20 cellular contexts compared by ENCODE assay signal in the genomic region with DNA sequence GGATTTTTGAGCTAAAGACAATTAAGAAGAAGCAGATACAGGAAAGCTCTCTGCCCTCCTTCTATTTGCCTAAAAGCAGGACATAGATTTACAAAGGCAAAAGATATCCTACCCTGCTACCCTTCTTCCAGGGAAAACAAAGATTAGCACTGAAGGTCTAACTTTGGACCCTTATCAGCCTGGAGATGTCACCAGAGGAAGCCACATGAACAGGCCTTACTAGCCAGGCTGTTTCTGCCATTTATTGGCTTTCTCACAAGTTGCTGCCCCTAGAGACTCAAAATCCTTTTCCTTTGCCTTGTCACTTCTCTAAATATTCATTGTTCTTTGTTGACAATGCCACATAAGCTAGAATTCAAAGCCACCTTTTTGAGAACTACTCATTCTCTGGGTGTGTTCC.
DNase-seq lines count a peak whose midpoint lies in the region; ATAC-seq, FAIRE-seq and TF ChIP-seq lines count a peak whose summit lies in the region.
"Had no signal": no experiment of that assay in that cellular context is flagged by ENCODE, and none has a peak within 500 bp of the region (broad histone marks: within the 10 kb centered on the region; RNA-seq: fewer than 3 reads in every experiment).

No MANE protein-coding gene starts in this region.

- BruUV-seq in K562 (replicated peaks; lab: Mats Ljungman, UMichigan) = no TSS peak

- H3K9me1 ChIP-seq in K562 (ENCODE audit: control insufficient read depth, insufficient read depth, low read length) = no peaks in the 10 kb centered on the region

- TF ChIP-seq POLR2A in K562 (conservative IDR thresholded peaks at IDR 0.05) (no peak), stomach (IDR thresholded peaks at IDR 0.05) (no peak)

- peak overlapping the region; percentile 76 for H2AFZ ChIP-seq in K562 (ENCODE audit: low read depth, low read length)
- H2AFZ ChIP-seq: GM23248 had no signal

- no peaks in the 10 kb centered on the region for H3K36me3 ChIP-seq in cardiac muscle cell
- no peaks in the 10 kb centered on the region; the same call in 2 of the 3 replicates for H3K36me3 ChIP-seq in K562 (ENCODE audit: control insufficient read depth, insufficient read depth, low read length)
- H3K36me3 ChIP-seq in stomach = no peaks in the 10 kb centered on the region
- H3K36me3 ChIP-seq: Peyer's patch had no signal

- H3K4me3 ChIP-seq in cardiac muscle cell (no peak overlapping the region), K562 (no peak overlapping the region), stomach (no peak overlapping the region)
- H3K4me3 ChIP-seq: GM23248, Peyer's patch, SK-N-MC had no signal

- TF ChIP-seq RAD21 in K562 (CRISPR knock-in tag; conservative IDR thresholded peaks at IDR 0.05 in 1 of 2, IDR thresholded peaks at IDR 0.05 in 1 of 2) = peak in 1 of 2 experiments; percentile 58

- CTCF ChIA-PET in K562 (lab: Yijun Ruan, JAX; ENCODE audit: low intra/inter-chr PET ratio) (no interaction called here), RWPE1 (lab: Yijun Ruan, JAX) (no interaction called here)

- H3K9ac ChIP-seq in K562 (ENCODE audit: insufficient read depth in 1 of 2, low read depth in 2 of 2, low read length in 2 of 2) = peak overlapping the region in 1 of 2 experiments; percentile 29; a peak in 2 of 4 replicates
- H3K9ac ChIP-seq: GM23248 had no signal

- in situ Hi-C loops in K562 (cut with MboI) = no loop called here

- intact Hi-C loops in Right ventricle myocardium superior (cut with DNase I) = no loop called here
- intact Hi-C loops in K562 (cut with micrococcal nuclease) = loop anchor here (1.0 to 2.0 kb wide), 2 partner anchors 70 to 350 kb away; no protein-coding TSS in a partner anchor
- intact Hi-C loops in stomach (cut with DNase I; ENCODE audit: low total_unique reads) = no loop called here

- H3K4me2 ChIP-seq in K562 (ENCODE audit: insufficient read depth, low read length) = peak overlapping the region; percentile 43; the same call in 1 of the 2 replicates

- H3K79me2 ChIP-seq in K562 (ENCODE audit: control insufficient read depth, insufficient read depth, low read length) = no peaks in the 10 kb centered on the region

- POLR2A ChIA-PET in K562 (lab: Yijun Ruan, JAX) (interaction anchor here (0.5 to 1.1 kb wide), 3 partner anchors 13 to 805 kb away, joined by 3 to 4 read pairs (median 3); partner anchors contain the start of gene XPO1), RWPE1 (lab: Yijun Ruan, JAX; ENCODE audit: low non-redundant PET) (interaction anchor here (0.6 kb wide), 1 partner anchor 101 kb away, joined by 8 read pairs; no protein-coding TSS in a partner anchor)

- H3K9me3 ChIP-seq in cardiac muscle cell (ENCODE audit: low read depth) = no peaks in the 10 kb centered on the region
- no peaks in the 10 kb centered on the region for H3K9me3 ChIP-seq in K562 (replicated peaks; ENCODE audit: control insufficient read depth, insufficient read depth, low read depth, low read length)
- no peaks in the 10 kb centered on the region for H3K9me3 ChIP-seq in stomach
- H3K9me3 ChIP-seq: Peyer's patch had no signal

- TF ChIP-seq EP300 in K562 (IDR thresholded peaks at IDR 0.05; ENCODE audit: low read length) = no peak
- no peak for TF ChIP-seq EP300 in stomach (IDR thresholded peaks at IDR 0.05)

- TF ChIP-seq CTCF in cardiac muscle cell (IDR thresholded peaks at IDR 0.05; ENCODE audit: low read depth, low read length) (no peak), K562 (IDR thresholded peaks at IDR 0.05 in 2 of 3, conservative IDR thresholded peaks at IDR 0.05 in 1 of 3; ENCODE audit: insufficient read depth in 2 of 3, low read depth in 1 of 3, low read length in 3 of 3) (peak in 2 of 3 experiments; percentile 10 to 44; a peak in 1 of 6 replicates), stomach (IDR thresholded peaks at IDR 0.05) (no peak), RWPE1 (conservative IDR thresholded peaks at IDR 0.05; ENCODE audit: low read depth) (no peak)

- no peaks in the 10 kb centered on the region for H4K20me1 ChIP-seq in K562 (replicated peaks; ENCODE audit: control insufficient read depth, insufficient read depth, low read length)

- H3K4me1 ChIP-seq in cardiac muscle cell (ENCODE audit: low read depth) (peaks cover 10% of the 10 kb centered on the region), K562 (replicated peaks in 1 of 2; ENCODE audit: control insufficient read depth in 2 of 2, insufficient read depth in 2 of 2, low read length in 2 of 2) (peaks cover 14 to 15% of the 10 kb centered on the region in 2 experiments), stomach (peaks cover 12 to 27% (median 14%) of the 10 kb centered on the region in 4 donors)
- H3K4me1 ChIP-seq: Peyer's patch had no signal

- H3K27me3 ChIP-seq in cardiac muscle cell (no peaks in the 10 kb centered on the region), K562 (ENCODE audit: control insufficient read depth in 2 of 2, insufficient read depth in 2 of 2, low read length in 2 of 2) (no peaks in the 10 kb centered on the region), stomach (no peaks in the 10 kb centered on the region)
- H3K27me3 ChIP-seq: Peyer's patch had no signal

- DNase-seq in cardiac muscle cell (ENCODE audit: low read depth in 1 of 2, low spot score in 1 of 2) (no peak), Right ventricle myocardium superior (no peak), OCI-M1 (lab: John Stamatoyannopoulos, UW) (peak; percentile 63), K562 (ENCODE audit: extremely low read depth in 1 of 4, low spot score in 3 of 4) (peak in 2 of 4 experiments; percentile 50 to 75), stomach (no peak), NCI-H187 treated with DMSO at 0.1 percent for 48 hours (lab: John Stamatoyannopoulos, UW) (no peak), RWPE1 (ENCODE audit: low spot score) (no peak)
- no peak for DNase-seq in stimulated activated CD4-positive, alpha-beta T cell treated with anti-CD3 and anti-CD28 coated beads, Interleukin-2, amount 100 ng/mL, for 48 hours
- DNase-seq: CD8-positive, alpha-beta T cell; GM23248; MM.1S; NCI-H1105; NCI-H2081 treated with DMSO at 0.1 percent for 48 hours; NCI-H226; NCI-H524 treated with DMSO at 0.1 percent for 48 hours; Peyer's patch; SHP77 had no signal

- peak; percentile 86 for FAIRE-seq in K562 (lab: Jason Lieb, UNC)
- FAIRE-seq: HTR-8/SVneo had no signal

- H3K27ac ChIP-seq in cardiac muscle cell (peak overlapping the region; percentile 89), K562 (ENCODE audit: extremely low read depth, low read depth, low read length) (peak overlapping the region; percentile 65), stomach (peak overlapping the region in 3 of 5 donors; percentile 43 to 77 (median 74)), RWPE1 (no peak overlapping the region)
- H3K27ac ChIP-seq: GM23248, Peyer's patch, SK-N-MC had no signal

- ATAC-seq in Right ventricle myocardium superior (ENCODE audit: poor library complexity) (no peak), K562 (peak; percentile 85)
- ATAC-seq: CD8-positive, alpha-beta T cell; HCT116 had no signal

TF ChIP-seq in K562, 482 proteins besides CTCF, POLR2A, EP300 and RAD21 (continues in another document):
- TF ChIP-seq BRD4 (IDR thresholded peaks at IDR 0.05) (no peak), NFE2L1 (tag; IDR thresholded peaks at IDR 0.05; ENCODE audit: borderline replicate concordance, low read depth) (no peak), SIN3A (IDR thresholded peaks at IDR 0.05; ENCODE audit: borderline replicate concordance in 2 of 2, control insufficient read depth in 1 of 2, low read depth in 2 of 2, low read length in 2 of 2) (no peak), HLTF (IDR thresholded peaks at IDR 0.05) (no peak), HMGN3 (IDR thresholded peaks at IDR 0.05; ENCODE audit: borderline replicate concordance, extremely low read depth, insufficient read length, low read depth, low read length) (no peak), SMARCA4 (IDR thresholded peaks at IDR 0.05) (peak; percentile 8; the same call in 1 of the 2 replicates), PTRF (tag; IDR thresholded peaks at IDR 0.05) (no peak), CGGBP1 (CRISPR knock-in tag; IDR thresholded peaks at IDR 0.05) (no peak), NR2F6 (CRISPR knock-in tag; IDR thresholded peaks at IDR 0.05) (no peak), CTBP1 (IDR thresholded peaks at IDR 0.05; ENCODE audit: borderline replicate concordance) (no peak), CBFA2T3 (IDR thresholded peaks at IDR 0.05) (peak; percentile 47), KDM1A (IDR thresholded peaks at IDR 0.05) (no peak), ZNF24 (IDR thresholded peaks at IDR 0.05) (no peak), NFE2 (IDR thresholded peaks at IDR 0.05; ENCODE audit: low read depth) (no peak), YY1 (IDR thresholded peaks at IDR 0.05; ENCODE audit: borderline replicate concordance in 1 of 3, control insufficient read depth in 1 of 3, extremely low read depth in 1 of 3, insufficient read depth in 3 of 3, insufficient read length in 1 of 3, insufficient replicate concordance in 2 of 3, low read depth in 1 of 3, low read length in 2 of 3) (peak in 1 of 3 experiments; percentile 21), NBN (IDR thresholded peaks at IDR 0.05; ENCODE audit: low read depth) (no peak)
- TF ChIP-seq, protein P1, sequence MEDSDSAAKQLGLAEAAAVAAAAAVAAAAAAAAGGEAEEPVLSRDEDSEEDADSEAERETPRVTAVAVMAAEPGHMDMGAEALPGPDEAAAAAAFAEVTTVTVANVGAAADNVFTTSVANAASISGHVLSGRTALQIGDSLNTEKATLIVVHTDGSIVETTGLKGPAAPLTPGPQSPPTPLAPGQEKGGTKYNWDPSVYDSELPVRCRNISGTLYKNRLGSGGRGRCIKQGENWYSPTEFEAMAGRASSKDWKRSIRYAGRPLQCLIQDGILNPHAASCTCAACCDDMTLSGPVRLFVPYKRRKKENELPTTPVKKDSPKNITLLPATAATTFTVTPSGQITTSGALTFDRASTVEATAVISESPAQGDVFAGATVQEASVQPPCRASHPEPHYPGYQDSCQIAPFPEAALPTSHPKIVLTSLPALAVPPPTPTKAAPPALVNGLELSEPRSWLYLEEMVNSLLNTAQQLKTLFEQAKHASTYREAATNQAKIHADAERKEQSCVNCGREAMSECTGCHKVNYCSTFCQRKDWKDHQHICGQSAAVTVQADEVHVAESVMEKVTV (CRISPR knock-in tag; IDR thresholded peaks at IDR 0.05) = 0 out of 2 replicates have a peak, but pooled peaks have one; percentile 25
- TF ChIP-seq, protein P2, sequence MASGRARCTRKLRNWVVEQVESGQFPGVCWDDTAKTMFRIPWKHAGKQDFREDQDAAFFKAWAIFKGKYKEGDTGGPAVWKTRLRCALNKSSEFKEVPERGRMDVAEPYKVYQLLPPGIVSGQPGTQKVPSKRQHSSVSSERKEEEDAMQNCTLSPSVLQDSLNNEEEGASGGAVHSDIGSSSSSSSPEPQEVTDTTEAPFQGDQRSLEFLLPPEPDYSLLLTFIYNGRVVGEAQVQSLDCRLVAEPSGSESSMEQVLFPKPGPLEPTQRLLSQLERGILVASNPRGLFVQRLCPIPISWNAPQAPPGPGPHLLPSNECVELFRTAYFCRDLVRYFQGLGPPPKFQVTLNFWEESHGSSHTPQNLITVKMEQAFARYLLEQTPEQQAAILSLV (tag; IDR thresholded peaks at IDR 0.05) = no peak

Comparison
In these comparisons a context has a peak if more than half of its experiments do, and no peak if none do; other contexts are left out.
1. CTCF ChIP-seq: peak in K562 (2 of 3); none in cardiac muscle cell (single experiment), stomach (0 of 7) and RWPE1 (single experiment).